ENCODE assay signal across 34 cellular contexts in genomic region chr19:22427587-22428298, GRCh38. TPM values are rescaled to one million over a fixed set of nuclear protein-coding genes. Genes with fewer than 3 reads are reported as not detected.
DNase-seq lines count a peak whose midpoint lies in the region; ATAC-seq, FAIRE-seq and TF ChIP-seq lines count a peak whose summit lies in the region.
"Had no signal": no experiment of that assay in that cellular context is flagged by ENCODE, and none has a peak within 500 bp of the region (broad histone marks: within the 10 kb centered on the region; RNA-seq: fewer than 3 reads in every experiment).

No MANE protein-coding gene starts in this region.

- H3K4me1 ChIP-seq in breast epithelium (no peaks in the 10 kb centered on the region), kidney (ENCODE audit: control insufficient read depth in 1 of 2, insufficient read depth in 1 of 2, low read depth in 1 of 2, low read length in 2 of 2) (no peaks in the 10 kb centered on the region), testis (no peaks in the 10 kb centered on the region)
- H3K4me1 ChIP-seq: lower lobe of right lung, prostate gland had no signal

- WGBS in testis, 2 donors = 0% methylated on average over 35 of the region's 35 CpGs; no CpG with 5 or more reads in 1 of the 2 donors

- H3K9ac ChIP-seq in kidney (ENCODE audit: low read length in 2 of 2) = no peak overlapping the region

- no peak for FAIRE-seq in kidney (lab: Jason Lieb, UNC)
- FAIRE-seq: A204.1, urothelium cell line had no signal

- H3K27ac Mint-ChIP-seq in MCF 10A (ENCODE audit: low read depth, unreplicated experiment) = no peak overlapping the region
- H3K27ac Mint-ChIP-seq: activated CD4-positive, alpha-beta memory T cell treated with anti-CD3 and anti-CD28 coated beads for 36 hours; activated naive CD4-positive, alpha-beta T cell treated with anti-CD3 and anti-CD28 coated beads for 36 hours; brain; CD8-positive, alpha-beta T cell; GM23338; naive B cell; stimulated activated memory B cell treated with anti-CD40 and anti-IgM and Interleukin-4, amounts not matched to agents 10 μg/mL and 1 μg/mL and 100 μg/mL, for 72 hours had no signal

- H3K36me3 ChIP-seq in breast epithelium = no peaks in the 10 kb centered on the region
- no peaks in the 10 kb centered on the region for H3K36me3 ChIP-seq in kidney (ENCODE audit: control insufficient read depth in 1 of 2, insufficient read depth in 2 of 2, low read length in 2 of 2)
- H3K36me3 ChIP-seq in testis (ENCODE audit: low read depth, missing control alignments) = no peaks in the 10 kb centered on the region
- H3K36me3 ChIP-seq: lower lobe of right lung, MG63, neutrophil, prostate gland had no signal

- ATAC-seq in HG03135 (IDR thresholded peaks at IDR 0.05; ENCODE audit: unreplicated experiment) (no peak), GM18517 (IDR thresholded peaks at IDR 0.05; ENCODE audit: unreplicated experiment) (no peak)
- ATAC-seq: CD8-positive, alpha-beta T cell; GM23338; stimulated activated memory B cell treated with anti-CD40 and anti-IgM and Interleukin-4, amounts not matched to agents 10 μg/mL and 1 μg/mL and 100 μg/mL, for 72 hours had no signal

- intact Hi-C loops in breast epithelium (cut with DNase I; ENCODE audit: low total_unique reads) = no loop called here
- intact Hi-C loops in MCF 10A (cut with micrococcal nuclease) = no loop called here
- intact Hi-C loops in kidney (cut with DNase I) = no loop called here
- intact Hi-C loops in testis (cut with DNase I; ENCODE audit: low total_unique reads) = no loop called here

- no peaks in the 10 kb centered on the region for H3K27me3 Mint-ChIP-seq in MCF 10A (ENCODE audit: insufficient read depth, unreplicated experiment)
- H3K27me3 Mint-ChIP-seq: brain; naive B cell; stimulated activated memory B cell treated with anti-CD40 and anti-IgM and Interleukin-4, amounts not matched to agents 10 μg/mL and 1 μg/mL and 100 μg/mL, for 72 hours had no signal

- POLR2A ChIA-PET in MCF 10A (lab: Yijun Ruan, JAX) = no interaction called here

- H3K27me3 ChIP-seq in breast epithelium (no peaks in the 10 kb centered on the region), testis (no peaks in the 10 kb centered on the region)
- H3K27me3 ChIP-seq: MG63 had no signal

- TF ChIP-seq CTCF in breast epithelium (IDR thresholded peaks at IDR 0.05) = no peak
- TF ChIP-seq CTCF in MCF 10A (IDR thresholded peaks at IDR 0.05; ENCODE audit: unreplicated experiment) = no peak
- no peak for TF ChIP-seq CTCF in kidney (IDR thresholded peaks at IDR 0.05; ENCODE audit: borderline replicate concordance, extremely low read depth, insufficient read depth)
- no peak for TF ChIP-seq CTCF in testis (IDR thresholded peaks at IDR 0.05)

- no peaks in the 10 kb centered on the region for H3K36me3 Mint-ChIP-seq in MCF 10A (ENCODE audit: insufficient read depth, unreplicated experiment)
- H3K36me3 Mint-ChIP-seq: brain; CD8-positive, alpha-beta T cell; stimulated activated memory B cell treated with anti-CD40 and anti-IgM and Interleukin-4, amounts not matched to agents 10 μg/mL and 1 μg/mL and 100 μg/mL, for 72 hours had no signal

- peaks cover 20% of the 10 kb centered on the region for H3K9me3 Mint-ChIP-seq in MCF 10A (ENCODE audit: unreplicated experiment)

- no peaks in the 10 kb centered on the region for H3K4me1 Mint-ChIP-seq in MCF 10A (ENCODE audit: insufficient read depth, unreplicated experiment)
- H3K4me1 Mint-ChIP-seq: brain; GM23338; naive B cell; stimulated activated memory B cell treated with anti-CD40 and anti-IgM and Interleukin-4, amounts not matched to agents 10 μg/mL and 1 μg/mL and 100 μg/mL, for 72 hours had no signal

- no peak overlapping the region for H3K4me3 Mint-ChIP-seq in MCF 10A (ENCODE audit: unreplicated experiment)
- H3K4me3 Mint-ChIP-seq: activated CD4-positive, alpha-beta memory T cell treated with anti-CD3 and anti-CD28 coated beads for 36 hours; activated naive CD4-positive, alpha-beta T cell treated with anti-CD3 and anti-CD28 coated beads for 36 hours; brain; CD8-positive, alpha-beta T cell; GM23338; naive B cell; stimulated activated memory B cell treated with anti-CD40 and anti-IgM and Interleukin-4, amounts not matched to agents 10 μg/mL and 1 μg/mL and 100 μg/mL, for 72 hours had no signal

- peak overlapping the region in 2 of 3 donors; percentile 59 to 71 for H3K4me3 ChIP-seq in breast epithelium
- H3K4me3 ChIP-seq in kidney (ENCODE audit: low read length in 2 of 2) = peak overlapping the region in 1 of 2 donors; percentile 49
- peak overlapping the region; percentile 26 to 42 for H3K4me3 ChIP-seq in testis
- H3K4me3 ChIP-seq: GM23338, lower lobe of right lung, MG63, prostate gland had no signal

- BruUV-seq in MCF 10A (replicated peaks; lab: Mats Ljungman, UMichigan) = no TSS peak

- H3K27ac ChIP-seq in breast epithelium = peak overlapping the region; percentile 89 to 91
- peak overlapping the region; percentile 77 to 82 for H3K27ac ChIP-seq in kidney (ENCODE audit: low read depth in 2 of 2, low read length in 2 of 2)
- H3K27ac ChIP-seq in testis = no peak overlapping the region
- H3K27ac ChIP-seq: lower lobe of right lung, neutrophil, prostate gland had no signal

- TF ChIP-seq POLR2A in breast epithelium (IDR thresholded peaks at IDR 0.05) = peak; percentile 29
- no peak for TF ChIP-seq POLR2A in testis (IDR thresholded peaks at IDR 0.05)

- DNase-seq in breast epithelium (ENCODE audit: low spot score in 2 of 2) (peak; percentile 79 to 91), MCF 10A (ENCODE audit: unreplicated experiment) (no peak), SK-N-DZ (ENCODE audit: low spot score) (peak; percentile 7), kidney (peak; percentile 79), testis (peak; percentile 30)
- DNase-seq in stimulated activated CD4-positive, alpha-beta T cell treated with anti-CD3 and anti-CD28 coated beads, Interleukin-1b, Interleukin-23, amount 100 ng/mL, for 48 hours = no peak
- DNase-seq: activated CD4-positive, alpha-beta memory T cell treated with anti-CD3 and anti-CD28 coated beads for 36 hours; activated CD4-positive, CD25-positive, alpha-beta regulatory T cell treated with anti-CD3 and anti-CD28 coated beads, Interleukin-2, amount 50 U/mL, for 72 hours; activated naive CD4-positive, alpha-beta T cell treated with anti-CD3 and anti-CD28 coated beads for 36 hours; CD8-positive, alpha-beta T cell; islet precursor cell; KG1; lower lobe of right lung; MG63; midbrain; naive B cell; NCI-H1417; NCI-H2081 treated with DMSO at 0.1 percent for 48 hours; NCI-H345; NCI-H69; SHP77 treated with DMSO at 0.1 percent for 48 hours; substantia nigra had no signal

- peaks cover 25 to 30% of the 10 kb centered on the region in 2 donors for H3K9me3 ChIP-seq in breast epithelium
- H3K9me3 ChIP-seq in kidney (ENCODE audit: control insufficient read depth in 1 of 2, low read length in 2 of 2) = peaks cover 0 to 7% of the 10 kb centered on the region in 2 donors
- no peaks in the 10 kb centered on the region for H3K9me3 ChIP-seq in testis
- H3K9me3 ChIP-seq: MG63, prostate gland had no signal

- CTCF ChIA-PET in MCF 10A (lab: Yijun Ruan, JAX) = no interaction called here

RNA-seq across cellular contexts. Expression of gene ZNF98, which starts 5.6 kb away (rescaled TPM):
- 10 to 100 TPM in 2 of 3 donors, 1 to 10 TPM in 1; 1.8 to 19.2 (median 12.5) TPM for total RNA-seq in breast epithelium
- not detected in 2 replicates for total RNA-seq in MCF 10A (2022)
- polyA plus RNA-seq in SK-N-DZ (2014; cell fraction: cytosol; rRNA removed) = 7.0 and 13.1 TPM in 2 replicates
- polyA plus RNA-seq in SK-N-DZ (2014; cell fraction: nucleus; rRNA removed) = 4.0 and 7.4 TPM in 2 replicates
- total RNA-seq in kidney = 1.2 TPM
- polyA plus RNA-seq in kidney (ENCODE audit: insufficient read depth, low read depth, low replicate concordance) = 1.2 TPM
- total RNA-seq in testis = 10 to 100 TPM; 16.0 to 17.7 TPM
- 7.7 TPM for polyA plus RNA-seq in testis (ENCODE audit: insufficient read depth, low read depth, low replicate concordance)
- total RNA-seq: activated CD4-positive, alpha-beta memory T cell treated with anti-CD3 and anti-CD28 coated beads for 36 hours; activated naive CD4-positive, alpha-beta T cell treated with anti-CD3 and anti-CD28 coated beads for 36 hours; CD8-positive, alpha-beta T cell; chondrocyte; glomerular endothelial cell; GM23338; lower lobe of right lung; T-helper 2 cell treated with Interferon-gamma antibody and Interleukin-4, amounts not matched to agents 100 ng/mL and 5 ng/mL, for 36 hours had no signal
- polyA plus RNA-seq: GM23338 had no signal

Comparison
In these comparisons a context has a peak if more than half of its experiments do, and no peak if none do; other contexts are left out.
1. DNase-seq: peak in breast epithelium (2 of 2), SK-N-DZ (single experiment), kidney (single experiment) and testis (single experiment); none in MCF 10A (single experiment) and stimulated activated CD4-positive, alpha-beta T cell treated with anti-CD3 and anti-CD28 coated beads, Interleukin-1b, Interleukin-23, amount 100 ng/mL, for 48 hours (single experiment).
2. H3K27ac ChIP-seq: peak in breast epithelium (2 of 2) and kidney (2 of 2); none in testis (0 of 2).